8 cellular contexts compared by ENCODE assay signal in genomic region chr15:101543026-101543390, GRCh38. TPM values are rescaled to one million over a fixed set of nuclear protein-coding genes. Genes with fewer than 3 reads are reported as not detected.
"Had no signal": no experiment of that assay in that cellular context is flagged by ENCODE, and none has a peak within 500 bp of the region (broad histone marks: within the 10 kb centered on the region; RNA-seq: fewer than 3 reads in every experiment).

No MANE protein-coding gene starts in this region.

- H2AFZ ChIP-seq: GM23248 had no signal

- H3K4me3 Mint-ChIP-seq: HFFc6 had no signal

- DNase-seq: GM23248, GOT3, HFFc6, IMR-90 had no signal

- H3K4me1 ChIP-seq: HAP-1 had no signal

- H3K9me3 Mint-ChIP-seq: HFFc6 had no signal

- ATAC-seq: HCT116 had no signal

- H3K27ac Mint-ChIP-seq: HFFc6 had no signal

- H3K4me3 ChIP-seq: GM23248, HAP-1, K562 had no signal

- H3K9ac ChIP-seq: GM23248 had no signal

- H3K27ac ChIP-seq: GM23248 had no signal

- H3K36me3 ChIP-seq: HAP-1 had no signal

RNA-seq across cellular contexts. Expression of gene PCSK6, which starts 53.5 kb away (rescaled TPM):
- total RNA-seq: GM23248, H4, HFFc6, IMR-90 had no signal
- polyA plus RNA-seq: IMR-90 had no signal
